Comparison of ENCODE assay signal across 1 cellular context in genomic region chr11:32613500-32614151, GRCh38.
TF ChIP-seq lines count a peak whose summit lies in the region.

No MANE protein-coding gene starts in this region.

TF ChIP-seq in A549, 52 proteins besides CTCF, POLR2A, EP300 and RAD21 (continued from another document):
- TF ChIP-seq KDM1A (IDR thresholded peaks at IDR 0.05; ENCODE audit: low read depth) (no peak), KDM5A (IDR thresholded peaks at IDR 0.05) (no peak), SMC3 (IDR thresholded peaks at IDR 0.05) (no peak), HMGXB4 (CRISPR knock-in tag; IDR thresholded peaks at IDR 0.05; ENCODE audit: borderline replicate concordance) (no peak), E2F6 (IDR thresholded peaks at IDR 0.05; ENCODE audit: borderline replicate concordance, low read depth) (no peak), MAFK (IDR thresholded peaks at IDR 0.05; ENCODE audit: partially characterized antibody) (no peak), MYC (IDR thresholded peaks at IDR 0.05; ENCODE audit: borderline replicate concordance, low read length) (no peak), POLR2AphosphoS2 (conservative IDR thresholded peaks at IDR 0.05; ENCODE audit: low read length) (no peak), RNF2 (IDR thresholded peaks at IDR 0.05; ENCODE audit: borderline replicate concordance, low read depth) (no peak), MAZ (IDR thresholded peaks at IDR 0.05; ENCODE audit: borderline replicate concordance, low read depth, low read length) (no peak)
